Comparison of ENCODE assay signal across 12 cellular contexts in genomic region chr9:128916204-128916603, GRCh38. TPM values are rescaled to one million over a fixed set of nuclear protein-coding genes. Genes with fewer than 3 reads are reported as not detected.
DNase-seq lines count a peak whose midpoint lies in the region; ATAC-seq and TF ChIP-seq lines count a peak whose summit lies in the region.
"Had no signal": no experiment of that assay in that cellular context is flagged by ENCODE, and none has a peak within 500 bp of the region (broad histone marks: within the 10 kb centered on the region; RNA-seq: fewer than 3 reads in every experiment).

No MANE protein-coding gene starts in this region.

- DNase-seq in AG08395 (ENCODE audit: low spot score) (peak; percentile 41), body of pancreas (peak; percentile 54 to 73 (median 68)), heart right ventricle (peak in 1 of 2 donors; percentile 63), psoas muscle (peak; percentile 75 to 84), NCI-H1105 treated with DMSO at 0.1 percent for 48 hours (lab: John Stamatoyannopoulos, UW) (no peak)
- DNase-seq: activated T-cell treated with anti-CD3 and anti-CD28 coated beads, Interleukin-2, amount 50 U/mL, for 72 hours; effector CD4-positive, alpha-beta T cell; NCI-H1048 had no signal

- intact Hi-C loops in body of pancreas (cut with DNase I) = no loop called here
- intact Hi-C loops in heart right ventricle (cut with DNase I) = loop anchor here in 3 of 10 donors (2.0 to 5.0 kb wide), 2 partner anchors 33 to 34 kb away; partner anchors contain the start of genes LRRC8A (in 3 of the 3) and KYAT1 (in 2 of the 3)
- intact Hi-C loops in psoas muscle (cut with DNase I) = loop anchor here in 1 of 2 donors (5.0 kb wide), 1 partner anchor 34 kb away; the partner anchor contains the start of genes KYAT1 and LRRC8A

- H3K4me3 ChIP-seq in body of pancreas = peak overlapping the region; percentile 13 to 18
- H3K4me3 ChIP-seq in heart right ventricle = no peak overlapping the region
- H3K4me3 ChIP-seq in psoas muscle = peak overlapping the region; percentile 46

- peak; percentile 26 for ATAC-seq in body of pancreas
- ATAC-seq in heart right ventricle = peak in 3 of 8 donors; percentile 3 to 27 (median 10)
- ATAC-seq in psoas muscle = peak; percentile 22 to 43 (median 28)
- ATAC-seq in HG02884 (IDR thresholded peaks at IDR 0.05; ENCODE audit: unreplicated experiment) = no peak
- no peak for ATAC-seq in HG02885 (IDR thresholded peaks at IDR 0.05; ENCODE audit: poor library complexity, unreplicated experiment)
- ATAC-seq in GM18511 (IDR thresholded peaks at IDR 0.05; ENCODE audit: unreplicated experiment) = no peak
- ATAC-seq: activated T-cell treated with anti-CD3 and anti-CD28 coated beads, Interleukin-2, amount 50 U/mL, for 72 hours had no signal

- H3K27me3 ChIP-seq in body of pancreas = no peaks in the 10 kb centered on the region
- no peaks in the 10 kb centered on the region for H3K27me3 ChIP-seq in heart right ventricle
- no peaks in the 10 kb centered on the region for H3K27me3 ChIP-seq in psoas muscle (ENCODE audit: insufficient read depth in 3 of 3, low read length in 2 of 3)

- H3K36me3 ChIP-seq in body of pancreas (replicated peaks in 1 of 2; ENCODE audit: insufficient read depth in 1 of 2, low read depth in 2 of 2) = no peaks in the 10 kb centered on the region
- peaks cover 0 to 46% (median 9%) of the 10 kb centered on the region in 9 donors for H3K36me3 ChIP-seq in heart right ventricle
- peaks cover 0 to 13% of the 10 kb centered on the region in 2 donors for H3K36me3 ChIP-seq in psoas muscle (ENCODE audit: insufficient read depth in 1 of 2, low read depth in 1 of 2)

- 45% methylated on average over 16 of the region's 18 CpGs; no CpG with 5 or more reads in 1 of the 2 donors for WGBS in body of pancreas, 2 donors
- WGBS in heart right ventricle, 2 donors = 76 to 77% methylated on average over 18 of the region's 18 CpGs
- WGBS in psoas muscle, 3 donors = 52 to 70% (median 54%) methylated on average over 18 of the region's 18 CpGs

- no peaks in the 10 kb centered on the region for H3K9me3 ChIP-seq in body of pancreas
- H3K9me3 ChIP-seq in heart right ventricle = no peaks in the 10 kb centered on the region
- no peaks in the 10 kb centered on the region for H3K9me3 ChIP-seq in psoas muscle

- peak; percentile 30 to 51 (median 46) for TF ChIP-seq POLR2A in body of pancreas (IDR thresholded peaks at IDR 0.05)

- H3K4me1 ChIP-seq in body of pancreas (peaks cover 93% of the 10 kb centered on the region), heart right ventricle (peaks cover 57 to 97% (median 87%) of the 10 kb centered on the region in 9 donors), psoas muscle (peaks cover 66% of the 10 kb centered on the region)

- H3K27ac ChIP-seq in body of pancreas = peak overlapping the region; percentile 89 to 95 (median 92)
- H3K27ac ChIP-seq in heart right ventricle = peak overlapping the region; percentile 76 to 92 (median 84)
- H3K27ac ChIP-seq in psoas muscle = peak overlapping the region; percentile 57

- no peak for TF ChIP-seq CTCF in body of pancreas (IDR thresholded peaks at IDR 0.05)
- no peak for TF ChIP-seq CTCF in heart right ventricle (IDR thresholded peaks at IDR 0.05)
- no peak for TF ChIP-seq CTCF in psoas muscle (IDR thresholded peaks at IDR 0.05)

RNA-seq across cellular contexts. Expression of gene PHYHD1, which starts 4.6 kb away (rescaled TPM):
- total RNA-seq in body of pancreas = 10 to 100 TPM; 48.8 to 65.3 TPM
- total RNA-seq in heart right ventricle = 10 to 100 TPM; 14.7 to 38.9 (median 21.8) TPM
- polyA plus RNA-seq in heart right ventricle = 10 to 100 TPM; 26.3 to 49.2 TPM
- total RNA-seq in psoas muscle = 10 to 100 TPM; 11.0 to 36.6 (median 29.9) TPM
- polyA plus RNA-seq in psoas muscle = 10 to 100 TPM; 16.7 to 45.0 (median 20.0) TPM
- total RNA-seq: Daoy had no signal

RNA-seq across cellular contexts. Expression of gene DOLK, which starts 31.2 kb away (rescaled TPM):
- total RNA-seq in body of pancreas (10 to 100 TPM in 1 of 2 donors, 1 to 10 TPM in 1; 8.0 to 12.2 TPM), heart right ventricle (10 to 100 TPM in 3 of 10 donors, 1 to 10 TPM in 7; 6.0 to 12.0 (median 8.8) TPM), psoas muscle (1 to 10 TPM; 4.5 to 9.0 (median 6.5) TPM)
- polyA plus RNA-seq in heart right ventricle (10 to 100 TPM in 1 of 2 donors, 1 to 10 TPM in 1; 5.0 to 14.2 TPM), psoas muscle (10 to 100 TPM in 2 of 3 donors, 1 to 10 TPM in 1; 6.2 to 14.0 (median 12.2) TPM)

RNA-seq across cellular contexts. Expression of gene NUP188, which starts 31.3 kb away (rescaled TPM):
- total RNA-seq in body of pancreas (10 to 100 TPM; 15.2 to 18.9 TPM), heart right ventricle (10 to 100 TPM; 16.1 to 27.3 (median 20.6) TPM), psoas muscle (10 to 100 TPM; 17.2 to 25.9 (median 25.4) TPM)
- polyA plus RNA-seq in heart right ventricle (10 to 100 TPM; 12.7 to 20.6 TPM), psoas muscle (10 to 100 TPM in 2 of 3 donors, 1 to 10 TPM in 1; 9.8 to 28.1 (median 18.6) TPM)

RNA-seq across cellular contexts. Expression of gene LRRC8A, which starts 34.3 kb away (rescaled TPM):
- total RNA-seq in body of pancreas (10 to 100 TPM; 21.0 to 23.7 TPM), heart right ventricle (10 to 100 TPM; 15.2 to 45.1 (median 19.6) TPM), psoas muscle (10 to 100 TPM; 12.2 to 22.4 (median 18.3) TPM)
- polyA plus RNA-seq in heart right ventricle (10 to 100 TPM; 13.2 to 41.7 TPM), psoas muscle (10 to 100 TPM; 11.6 to 71.5 (median 16.4) TPM)

RNA-seq across cellular contexts. Expression of gene KYAT1, which starts 34.5 kb away (rescaled TPM):
- total RNA-seq in body of pancreas (1 to 10 TPM; 2.6 to 4.3 TPM), heart right ventricle (10 to 100 TPM in 7 of 10 donors, 1 to 10 TPM in 3; 8.9 to 20.3 (median 11.1) TPM), psoas muscle (1 to 10 TPM; 6.4 to 8.9 (median 7.1) TPM)
- polyA plus RNA-seq in heart right ventricle (10 to 100 TPM; 10.9 to 12.7 TPM), psoas muscle (10 to 100 TPM in 1 of 3 donors, 1 to 10 TPM in 2; 7.2 to 12.0 (median 7.9) TPM)

Comparison
In these comparisons a context has a peak if more than half of its experiments do, and no peak if none do; other contexts are left out.
1. ATAC-seq: peak in body of pancreas (single experiment) and psoas muscle (4 of 4); none in HG02884 (single experiment), HG02885 (single experiment) and GM18511 (single experiment).
2. H3K4me3 ChIP-seq: peak in body of pancreas (2 of 2) and psoas muscle (single experiment); none in heart right ventricle (0 of 10).
3. Peak in every context shown above with its lines, with median percentiles within 50 percentile points of each other: H3K27ac ChIP-seq.